15 cellular contexts compared by ENCODE assay signal in genomic region chr21:16891821-16892220, GRCh38.
A peak's percentile ranks its signal among the peaks of the same experiment; 100 is the strongest.
DNase-seq lines count a peak whose midpoint lies in the region; ATAC-seq and TF ChIP-seq lines count a peak whose summit lies in the region.
"Had no signal": no experiment of that assay in that cellular context is flagged by ENCODE, and none has a peak within 500 bp of the region (broad histone marks: within the 10 kb centered on the region; RNA-seq: fewer than 3 reads in every experiment).

No MANE protein-coding gene starts in this region.

- TF ChIP-seq CTCF in HFF-Myc (IDR thresholded peaks at IDR 0.05; ENCODE audit: low read depth, low read length, missing control alignments) (no peak), astrocyte of the spinal cord (IDR thresholded peaks at IDR 0.05; ENCODE audit: low read depth, low read length) (no peak), thyroid gland (IDR thresholded peaks at IDR 0.05) (no peak)

- ATAC-seq in GM21528 (IDR thresholded peaks at IDR 0.05; ENCODE audit: low FRiP score, unreplicated experiment), result no peak
- ATAC-seq: activated CD8-positive, alpha-beta T cell treated with anti-CD3 and anti-CD28 coated beads for 36 hours; GM12878; GM23338; natural killer cell treated with Interleukin-12 subunit alpha and Interleukin-12 subunit beta and Interleukin-15 and Interleukin-18, amount 100 ng/mL, for 72 hours had no signal

- peaks cover 4 to 5% of the 10 kb centered on the region in 2 donors for H3K4me1 ChIP-seq in thyroid gland
- H3K4me1 ChIP-seq: spleen had no signal

- H3K27me3 ChIP-seq in thyroid gland, result no peaks in the 10 kb centered on the region
- H3K27me3 ChIP-seq: spleen had no signal

- TF ChIP-seq POLR2A in thyroid gland (IDR thresholded peaks at IDR 0.05), result no peak

- peak overlapping the region in 1 of 3 donors; percentile 0 for H3K27ac ChIP-seq in thyroid gland
- H3K27ac ChIP-seq: spleen had no signal

- H3K36me3 ChIP-seq in thyroid gland, result no peaks in the 10 kb centered on the region
- H3K36me3 ChIP-seq: spleen had no signal

- 65 to 83% methylated on average over 1 of the region's 1 CpG for WGBS in thyroid gland, 2 donors

- H3K4me3 ChIP-seq in HFF-Myc (replicated peaks; ENCODE audit: low read depth, low read length) (no peak overlapping the region), astrocyte of the spinal cord (ENCODE audit: low read depth, low read length) (no peak overlapping the region), thyroid gland (replicated peaks in 1 of 3) (no peak overlapping the region)
- H3K4me3 ChIP-seq: GM12878, GM23338, spleen had no signal

- intact Hi-C loops in thyroid gland (cut with DNase I) (no loop called here), posterior vena cava (cut with DNase I) (no loop called here)

- in situ Hi-C loops in astrocyte of the spinal cord (cut with HindIII; ENCODE audit: low sequenced_read_pairs), result no loop called here

- DNase-seq in HFF-Myc (ENCODE audit: extremely low read depth, low read depth) (peak; percentile 9), astrocyte of the spinal cord (ENCODE audit: low read depth, low spot score) (peak; percentile 78), glomerular visceral epithelial cell (ENCODE audit: extremely low spot score) (peak; percentile 18), thyroid gland (peak; percentile 7 to 11), posterior vena cava (ENCODE audit: low spot score) (no peak), occipital lobe (lab: John Stamatoyannopoulos, UW) (no peak)
- DNase-seq: activated CD8-positive, alpha-beta T cell treated with anti-CD3 and anti-CD28 coated beads for 36 hours; left cardiac atrium; MV-4-11; NCI-H524; spleen had no signal

- no peaks in the 10 kb centered on the region for H3K9me3 ChIP-seq in thyroid gland

Comparison
In these comparisons a context has a peak if more than half of its experiments do, and no peak if none do; other contexts are left out.
1. DNase-seq: peak in HFF-Myc (single experiment), astrocyte of the spinal cord (single experiment), glomerular visceral epithelial cell (single experiment) and thyroid gland (2 of 2); none in posterior vena cava (single experiment) and occipital lobe (single experiment).